Comparison of ENCODE assay signal across 9 cellular contexts in the genomic region with DNA sequence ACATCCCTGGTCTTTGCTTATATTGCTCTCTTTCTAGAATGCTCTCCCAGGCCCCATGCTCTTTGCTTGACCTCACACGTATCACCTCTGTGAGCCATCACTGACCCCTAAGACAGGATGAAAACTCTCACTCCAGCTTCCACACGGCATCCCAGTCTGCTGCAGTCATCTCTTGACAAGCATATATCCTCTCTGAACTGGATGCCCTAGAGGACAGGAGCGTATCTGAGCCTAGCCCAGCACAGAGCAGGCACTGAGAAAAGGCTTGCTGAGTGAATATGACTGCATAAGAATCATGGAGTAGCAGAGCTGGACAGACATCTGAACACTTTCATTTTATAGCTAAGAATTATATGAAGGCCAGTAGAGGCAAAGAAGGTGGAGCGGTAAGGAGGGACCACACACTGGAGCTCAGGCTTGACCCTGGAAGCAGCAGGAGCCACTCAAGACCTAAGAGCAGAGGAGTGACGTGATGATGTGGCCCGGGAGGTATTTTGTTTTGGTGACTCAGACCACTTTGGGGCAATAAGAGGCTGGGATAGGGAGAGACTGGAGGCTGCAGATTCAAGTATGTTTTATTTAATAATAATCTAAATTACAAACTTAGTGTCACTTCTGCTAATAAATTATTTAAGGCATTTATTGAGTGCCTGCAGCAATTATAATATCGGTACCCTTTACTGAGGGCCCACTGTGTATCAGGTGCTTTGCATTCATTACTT. TPM values are rescaled to one million over a fixed set of nuclear protein-coding genes. Genes with fewer than 3 reads are reported as not detected.
A peak's percentile ranks its signal among the peaks of the same experiment; 100 is the strongest.
DNase-seq lines count a peak whose midpoint lies in the region; ATAC-seq and TF ChIP-seq lines count a peak whose summit lies in the region.
"Had no signal": no experiment of that assay in that cellular context is flagged by ENCODE, and none has a peak within 500 bp of the region (broad histone marks: within the 10 kb centered on the region; RNA-seq: fewer than 3 reads in every experiment).

No MANE protein-coding gene starts in this region.

- WGBS in lower leg skin, 2 donors, result 94 to 95% methylated on average over 7 of the region's 7 CpGs

- H3K4me3 ChIP-seq in lower leg skin (ENCODE audit: low read depth, poor library complexity, severe bottlenecking), result no peak overlapping the region

- no peaks in the 10 kb centered on the region for H3K9me3 ChIP-seq in T-helper 17 cell (ENCODE audit: control insufficient read depth, low read length, poor library complexity, severe bottlenecking)

- DNase-seq in HCEC 1CT, result peak; percentile 85
- peak; percentile 28 for DNase-seq in SW480 (ENCODE audit: low spot score)
- peak; percentile 55 for DNase-seq in glomerular visceral epithelial cell (ENCODE audit: extremely low spot score)
- no peak for DNase-seq in T-helper 17 cell
- no peak for DNase-seq in activated CD8-positive, alpha-beta memory T cell treated with anti-CD3 and anti-CD28 coated beads, Interleukin-2, amount 50 U/mL, for 4 hours
- no peak for DNase-seq in activated CD4-positive, CD25-positive, alpha-beta regulatory T cell treated with anti-CD3 and anti-CD28 coated beads, Interleukin-2, amount 50 U/mL, for 72 hours
- DNase-seq in lower leg skin (ENCODE audit: low spot score in 2 of 2), result no peak
- DNase-seq: Karpas-422, NCI-H748 treated with DMSO at 0.1 percent for 48 hours had no signal

- no peak overlapping the region for H3K4me3 Mint-ChIP-seq in T-helper 17 cell

- no peak overlapping the region for H3K27ac Mint-ChIP-seq in T-helper 17 cell

- ATAC-seq in T-helper 17 cell, result no peak

- TF ChIP-seq POLR2A in lower leg skin (IDR thresholded peaks at IDR 0.05), result no peak

- peaks cover 33% of the 10 kb centered on the region for H3K27me3 Mint-ChIP-seq in T-helper 17 cell

- TF ChIP-seq CTCF in lower leg skin (IDR thresholded peaks at IDR 0.05), result no peak

- no peaks in the 10 kb centered on the region for H3K36me3 Mint-ChIP-seq in T-helper 17 cell (ENCODE audit: low read depth)

- H3K4me1 Mint-ChIP-seq in T-helper 17 cell, result peaks cover 6% of the 10 kb centered on the region

- intact Hi-C loops in lower leg skin (cut with DNase I; ENCODE audit: low total_unique reads), result no loop called here

RNA-seq across cellular contexts. Expression of a gene that starts 42.7 kb away (rescaled TPM):
- total RNA-seq in T-helper 17 cell (under 1 TPM; 0.12 to 0.18 TPM), lower leg skin (10 to 100 TPM in 2 of 4 donors, 1 to 10 TPM in 2; 3.1 to 16.1 (median 10.0) TPM)

Comparison
In these comparisons a context has a peak if more than half of its experiments do, and no peak if none do; other contexts are left out.
1. DNase-seq: peak in HCEC 1CT (single experiment), SW480 (single experiment) and glomerular visceral epithelial cell (single experiment); none in T-helper 17 cell (0 of 3), activated CD8-positive, alpha-beta memory T cell treated with anti-CD3 and anti-CD28 coated beads, Interleukin-2, amount 50 U/mL, for 4 hours (single experiment), activated CD4-positive, CD25-positive, alpha-beta regulatory T cell treated with anti-CD3 and anti-CD28 coated beads, Interleukin-2, amount 50 U/mL, for 72 hours (single experiment) and lower leg skin (0 of 2).